Comparison of ENCODE assay signal across 8 cellular contexts in genomic region chr1:10253755-10254154, GRCh38. TPM values are rescaled to one million over a fixed set of nuclear protein-coding genes. Genes with fewer than 3 reads are reported as not detected.
A peak's percentile ranks its signal among the peaks of the same experiment; 100 is the strongest.
DNase-seq lines count a peak whose midpoint lies in the region; ATAC-seq and TF ChIP-seq lines count a peak whose summit lies in the region.

No MANE protein-coding gene starts in this region.

- ATAC-seq in CD8-positive, alpha-beta T cell: no peak

- H3K36me3 ChIP-seq in CD8-positive, alpha-beta T cell (ENCODE audit: insufficient read depth, low read length): no peaks in the 10 kb centered on the region

- intact Hi-C loops in dendritic cell treated with granulocyte-macrophage colony-stimulating factor and Interleukin-4, amounts not matched to agents 40 ng/mL and 50 ng/mL, for 4 days (cut with micrococcal nuclease): loop anchor here (1.0 kb wide), 1 partner anchor 45 kb away; no protein-coding TSS in a partner anchor
- intact Hi-C loops in CD8-positive, alpha-beta T cell (cut with DNase I, micrococcal nuclease): no loop called here

- H3K27ac Mint-ChIP-seq in dendritic cell treated with granulocyte-macrophage colony-stimulating factor and Interleukin-4, amounts not matched to agents 40 ng/mL and 50 ng/mL, for 4 days: peak overlapping the region; percentile 83
- no peak overlapping the region for H3K27ac Mint-ChIP-seq in CD8-positive, alpha-beta T cell

- CTCF ChIA-PET in CD8-positive, alpha-beta T cell (lab: Charles Lee): no interaction called here

- H3K9me3 Mint-ChIP-seq in dendritic cell treated with granulocyte-macrophage colony-stimulating factor and Interleukin-4, amounts not matched to agents 40 ng/mL and 50 ng/mL, for 4 days: no peaks in the 10 kb centered on the region
- H3K9me3 Mint-ChIP-seq in CD8-positive, alpha-beta T cell: no peaks in the 10 kb centered on the region

- DNase-seq in AG09319 (ENCODE audit: extremely low read depth, low read depth) (peak; percentile 65), MV-4-11 (lab: John Stamatoyannopoulos, UW) (peak; percentile 40), mucosa of gallbladder (ENCODE audit: low spot score) (peak; percentile 17), NCI-H1105 (lab: John Stamatoyannopoulos, UW) (no peak), LoVo (ENCODE audit: low spot score) (no peak), OCI-M2 (lab: John Stamatoyannopoulos, UW; ENCODE audit: unreplicated experiment) (no peak)
- DNase-seq in CD8-positive, alpha-beta T cell: no peak

- POLR2A ChIA-PET in CD8-positive, alpha-beta T cell (lab: Charles Lee): no interaction called here

- H3K27me3 ChIP-seq in CD8-positive, alpha-beta T cell (ENCODE audit: insufficient read depth, low read length): no peaks in the 10 kb centered on the region

- no peak for TF ChIP-seq CTCF in AG09319 (IDR thresholded peaks at IDR 0.05; ENCODE audit: low read depth, low read length)
- no peak for TF ChIP-seq CTCF in CD8-positive, alpha-beta T cell (IDR thresholded peaks at IDR 0.05)

- no peaks in the 10 kb centered on the region for H3K27me3 Mint-ChIP-seq in dendritic cell treated with granulocyte-macrophage colony-stimulating factor and Interleukin-4, amounts not matched to agents 40 ng/mL and 50 ng/mL, for 4 days
- H3K27me3 Mint-ChIP-seq in CD8-positive, alpha-beta T cell (ENCODE audit: low read depth): no peaks in the 10 kb centered on the region

- H3K36me3 Mint-ChIP-seq in dendritic cell treated with granulocyte-macrophage colony-stimulating factor and Interleukin-4, amounts not matched to agents 40 ng/mL and 50 ng/mL, for 4 days (ENCODE audit: low read depth): peaks cover 29% of the 10 kb centered on the region
- peaks cover 6% of the 10 kb centered on the region for H3K36me3 Mint-ChIP-seq in CD8-positive, alpha-beta T cell

- no peaks in the 10 kb centered on the region for H3K4me1 ChIP-seq in CD8-positive, alpha-beta T cell (ENCODE audit: insufficient read depth, low read length)

- peaks cover 33% of the 10 kb centered on the region for H3K4me1 Mint-ChIP-seq in dendritic cell treated with granulocyte-macrophage colony-stimulating factor and Interleukin-4, amounts not matched to agents 40 ng/mL and 50 ng/mL, for 4 days (ENCODE audit: low read depth)
- H3K4me1 Mint-ChIP-seq in CD8-positive, alpha-beta T cell (ENCODE audit: low read depth): no peaks in the 10 kb centered on the region

- no peak overlapping the region for H3K4me3 Mint-ChIP-seq in dendritic cell treated with granulocyte-macrophage colony-stimulating factor and Interleukin-4, amounts not matched to agents 40 ng/mL and 50 ng/mL, for 4 days
- H3K4me3 Mint-ChIP-seq in CD8-positive, alpha-beta T cell: no peak overlapping the region

- no peak overlapping the region for H3K4me3 ChIP-seq in CD8-positive, alpha-beta T cell (ENCODE audit: low read depth, low read length)

- H3K27ac ChIP-seq in CD8-positive, alpha-beta T cell (ENCODE audit: low read depth, low read length): no peak overlapping the region

- no peaks in the 10 kb centered on the region for H3K9me3 ChIP-seq in CD8-positive, alpha-beta T cell (ENCODE audit: low read length)

RNA-seq across cellular contexts. Expression of gene KIF1B, which starts 43.4 kb away (rescaled TPM):
- 45.7 TPM for total RNA-seq in mucosa of gallbladder
- 1 to 10 TPM; 6.1 to 7.2 TPM for total RNA-seq in CD8-positive, alpha-beta T cell

Comparison
In these comparisons a context has a peak if more than half of its experiments do, and no peak if none do; other contexts are left out.
1. DNase-seq: peak in AG09319 (single experiment), MV-4-11 (single experiment) and mucosa of gallbladder (single experiment); none in CD8-positive, alpha-beta T cell (0 of 7), NCI-H1105 (single experiment), LoVo (single experiment) and OCI-M2 (single experiment).